ENCODE assay signal across 10 cellular contexts in the genomic region with DNA sequence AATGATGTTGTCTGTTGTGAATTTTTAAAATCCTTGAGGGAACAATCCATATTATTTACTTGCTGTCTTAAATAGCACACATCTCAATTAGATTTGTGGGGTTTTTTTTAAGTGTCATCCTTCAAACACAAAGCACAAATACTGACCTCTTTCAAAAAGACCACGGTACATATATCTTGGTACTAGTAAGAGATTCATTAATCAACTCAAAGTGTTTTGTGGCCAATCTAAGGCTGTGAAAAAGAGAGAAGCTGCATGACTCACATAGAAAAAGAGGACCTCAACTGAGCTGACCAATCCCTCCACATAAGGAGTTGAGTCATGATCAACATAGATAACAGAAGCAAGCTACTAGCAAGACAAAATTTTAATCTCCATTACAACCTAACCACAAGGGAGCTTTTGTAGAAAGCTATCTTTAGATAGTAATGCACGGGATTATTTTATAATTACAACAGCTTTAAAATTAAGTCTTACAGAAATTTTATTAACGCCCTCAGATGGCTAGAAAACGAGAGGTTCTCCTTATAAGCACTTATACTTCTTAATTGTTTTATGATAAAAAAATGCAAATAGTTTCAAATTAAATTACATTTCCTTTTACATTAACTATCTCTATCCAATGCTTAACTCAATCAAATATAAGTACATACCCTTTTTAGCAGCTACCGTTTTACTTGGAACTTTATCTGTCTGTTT.
DNase-seq lines count a peak whose midpoint lies in the region; ATAC-seq, FAIRE-seq and TF ChIP-seq lines count a peak whose summit lies in the region.
"Had no signal": no experiment of that assay in that cellular context is flagged by ENCODE, and none has a peak within 500 bp of the region (broad histone marks: within the 10 kb centered on the region; RNA-seq: fewer than 3 reads in every experiment).

No MANE protein-coding gene starts in this region.

- peak overlapping the region; percentile 37 to 53 for H3K27ac Mint-ChIP-seq in natural killer cell
- no peak overlapping the region for H3K27ac Mint-ChIP-seq in T-helper 2 cell treated with Interferon-gamma antibody and Interleukin-4, amounts not matched to agents 5 μg/mL and 100 μg/mL, for 36 hours
- H3K27ac Mint-ChIP-seq in activated T-helper 1 cell treated with anti-CD3 and anti-CD28 coated beads, Interleukin-12 subunit alpha, Interleukin-12 subunit beta, Interleukin-2, Interleukin-4 antibody, amounts not matched to agents 30 ng/mL and 10 ng/mL and 1 ng/mL, durations not matched to agents 14 hours and 24 hours and 36 hours, result no peak overlapping the region

- no peaks in the 10 kb centered on the region for H3K27me3 Mint-ChIP-seq in natural killer cell (ENCODE audit: low read depth in 2 of 2)
- no peaks in the 10 kb centered on the region for H3K27me3 Mint-ChIP-seq in T-helper 2 cell treated with Interferon-gamma antibody and Interleukin-4, amounts not matched to agents 5 μg/mL and 100 μg/mL, for 36 hours (ENCODE audit: low read depth)
- H3K27me3 Mint-ChIP-seq in activated T-helper 1 cell treated with anti-CD3 and anti-CD28 coated beads, Interleukin-12 subunit alpha, Interleukin-12 subunit beta, Interleukin-2, Interleukin-4 antibody, amounts not matched to agents 30 ng/mL and 10 ng/mL and 1 ng/mL, durations not matched to agents 14 hours and 24 hours and 36 hours (ENCODE audit: insufficient read depth), result no peaks in the 10 kb centered on the region

- H3K4me3 Mint-ChIP-seq in natural killer cell, result no peak overlapping the region
- H3K4me3 Mint-ChIP-seq in T-helper 2 cell treated with Interferon-gamma antibody and Interleukin-4, amounts not matched to agents 5 μg/mL and 100 μg/mL, for 36 hours, result no peak overlapping the region
- H3K4me3 Mint-ChIP-seq in activated T-helper 1 cell treated with anti-CD3 and anti-CD28 coated beads, Interleukin-12 subunit alpha, Interleukin-12 subunit beta, Interleukin-2, Interleukin-4 antibody, amounts not matched to agents 30 ng/mL and 10 ng/mL and 1 ng/mL, durations not matched to agents 14 hours and 24 hours and 36 hours, result no peak overlapping the region

- intact Hi-C loops in natural killer cell (cut with micrococcal nuclease), result no loop called here
- intact Hi-C loops in activated T-helper 1 cell treated with anti-CD3 and anti-CD28 coated beads, Interleukin-12 subunit alpha, Interleukin-12 subunit beta, Interleukin-2, Interleukin-4 antibody, amounts not matched to agents 30 ng/mL and 10 ng/mL and 1 ng/mL, durations not matched to agents 14 hours and 24 hours and 36 hours (cut with micrococcal nuclease), result no loop called here

- H3K9me3 Mint-ChIP-seq in natural killer cell, result no peaks in the 10 kb centered on the region
- no peaks in the 10 kb centered on the region for H3K9me3 Mint-ChIP-seq in T-helper 2 cell treated with Interferon-gamma antibody and Interleukin-4, amounts not matched to agents 5 μg/mL and 100 μg/mL, for 36 hours
- no peaks in the 10 kb centered on the region for H3K9me3 Mint-ChIP-seq in activated T-helper 1 cell treated with anti-CD3 and anti-CD28 coated beads, Interleukin-12 subunit alpha, Interleukin-12 subunit beta, Interleukin-2, Interleukin-4 antibody, amounts not matched to agents 30 ng/mL and 10 ng/mL and 1 ng/mL, durations not matched to agents 14 hours and 24 hours and 36 hours

- in situ Hi-C loops in Caki2 (cut with HindIII; ENCODE audit: low pct_unique_long_range_greater_than_20kb, low sequenced_read_pairs), result no loop called here

- no peak for TF ChIP-seq CTCF in natural killer cell (IDR thresholded peaks at IDR 0.05)

- peaks cover 30% of the 10 kb centered on the region for H3K36me3 Mint-ChIP-seq in natural killer cell
- H3K36me3 Mint-ChIP-seq in T-helper 2 cell treated with Interferon-gamma antibody and Interleukin-4, amounts not matched to agents 5 μg/mL and 100 μg/mL, for 36 hours (ENCODE audit: low read depth), result peaks cover 56% of the 10 kb centered on the region
- H3K36me3 Mint-ChIP-seq in activated T-helper 1 cell treated with anti-CD3 and anti-CD28 coated beads, Interleukin-12 subunit alpha, Interleukin-12 subunit beta, Interleukin-2, Interleukin-4 antibody, amounts not matched to agents 30 ng/mL and 10 ng/mL and 1 ng/mL, durations not matched to agents 14 hours and 24 hours and 36 hours (ENCODE audit: low read depth), result peaks cover 30% of the 10 kb centered on the region

- DNase-seq in Caki2 (ENCODE audit: low read depth) (peak; percentile 56), Kasumi-1 (lab: John Stamatoyannopoulos, UW) (peak; percentile 85 to 86), natural killer cell (no peak), NCI-H146 (lab: John Stamatoyannopoulos, UW) (no peak), 8988T (no peak)
- no peak for DNase-seq in T-helper 2 cell treated with Interferon-gamma antibody and Interleukin-4, amounts not matched to agents 5 μg/mL and 100 μg/mL, for 36 hours (ENCODE audit: low spot score)
- no peak for DNase-seq in activated T-helper 1 cell treated with anti-CD3 and anti-CD28 coated beads, Interleukin-12 subunit alpha, Interleukin-12 subunit beta, Interleukin-2, Interleukin-4 antibody, amounts not matched to agents 30 ng/mL and 10 ng/mL and 1 ng/mL, durations not matched to agents 14 hours and 24 hours and 36 hours (ENCODE audit: low spot score)
- DNase-seq: NCI-H1092 treated with DMSO at 0.1 percent for 48 hours had no signal

- peak; percentile 58 to 88 (median 64) for ATAC-seq in natural killer cell

- peaks cover 3 to 17% of the 10 kb centered on the region in 2 donors for H3K4me1 Mint-ChIP-seq in natural killer cell
- peaks cover 8% of the 10 kb centered on the region for H3K4me1 Mint-ChIP-seq in T-helper 2 cell treated with Interferon-gamma antibody and Interleukin-4, amounts not matched to agents 5 μg/mL and 100 μg/mL, for 36 hours (ENCODE audit: low read depth)
- H3K4me1 Mint-ChIP-seq in activated T-helper 1 cell treated with anti-CD3 and anti-CD28 coated beads, Interleukin-12 subunit alpha, Interleukin-12 subunit beta, Interleukin-2, Interleukin-4 antibody, amounts not matched to agents 30 ng/mL and 10 ng/mL and 1 ng/mL, durations not matched to agents 14 hours and 24 hours and 36 hours (ENCODE audit: low read depth), result peaks cover 8% of the 10 kb centered on the region

- FAIRE-seq in colon (lab: Jason Lieb, UNC), result peak; percentile 21
- FAIRE-seq: GM18507 had no signal

Comparison
In these comparisons a context has a peak if more than half of its experiments do, and no peak if none do; other contexts are left out.
1. DNase-seq: peak in Caki2 (single experiment) and Kasumi-1 (2 of 2); none in natural killer cell (single experiment), T-helper 2 cell treated with Interferon-gamma antibody and Interleukin-4, amounts not matched to agents 5 μg/mL and 100 μg/mL, for 36 hours (single experiment), NCI-H146 (single experiment), activated T-helper 1 cell treated with anti-CD3 and anti-CD28 coated beads, Interleukin-12 subunit alpha, Interleukin-12 subunit beta, Interleukin-2, Interleukin-4 antibody, amounts not matched to agents 30 ng/mL and 10 ng/mL and 1 ng/mL, durations not matched to agents 14 hours and 24 hours and 36 hours (single experiment) and 8988T (single experiment).
2. H3K27ac Mint-ChIP-seq: peak in natural killer cell (2 of 2); none in T-helper 2 cell treated with Interferon-gamma antibody and Interleukin-4, amounts not matched to agents 5 μg/mL and 100 μg/mL, for 36 hours (single experiment) and activated T-helper 1 cell treated with anti-CD3 and anti-CD28 coated beads, Interleukin-12 subunit alpha, Interleukin-12 subunit beta, Interleukin-2, Interleukin-4 antibody, amounts not matched to agents 30 ng/mL and 10 ng/mL and 1 ng/mL, durations not matched to agents 14 hours and 24 hours and 36 hours (single experiment).